2 cellular contexts compared by ENCODE assay signal in the genomic region with DNA sequence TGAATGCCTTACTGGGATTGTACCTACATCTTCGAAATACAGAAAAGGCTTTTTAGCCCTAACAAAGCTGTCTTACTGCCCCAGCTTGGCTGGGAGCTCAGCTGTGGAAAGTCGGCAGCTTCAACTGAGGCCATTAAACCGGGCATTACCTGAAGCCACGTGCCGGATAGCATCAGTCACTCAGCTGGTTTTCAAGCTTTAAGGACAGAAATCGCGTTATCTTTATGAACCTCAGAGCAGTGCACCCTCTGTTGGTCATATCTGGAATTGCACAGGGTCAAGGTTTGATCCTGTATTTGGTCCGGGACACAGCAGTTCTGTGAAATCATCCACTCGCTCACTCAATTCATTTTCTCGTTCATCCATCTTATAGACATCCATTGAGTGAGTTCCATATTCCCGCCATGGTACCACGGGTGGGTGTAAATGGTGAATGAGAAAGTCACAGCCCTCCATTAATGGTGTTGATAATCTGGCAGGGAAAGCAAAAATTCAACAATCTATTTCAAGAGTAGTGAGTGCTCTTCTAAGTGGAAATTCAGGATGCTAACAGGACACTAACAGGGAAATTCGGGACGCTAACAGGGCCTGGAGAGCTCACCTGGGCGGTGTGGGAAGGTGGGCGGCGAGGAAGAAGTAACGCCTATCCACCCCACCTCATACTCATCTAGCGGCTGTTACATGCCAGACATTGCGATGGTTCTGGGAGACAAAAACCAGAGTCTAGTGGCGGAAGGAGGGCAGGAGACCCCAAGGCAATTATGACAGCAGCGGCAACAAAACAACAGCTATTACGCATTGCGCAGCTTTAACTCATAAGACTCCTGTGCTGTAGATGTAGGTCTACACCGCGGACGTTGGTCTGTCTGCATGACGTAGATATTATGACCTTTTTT.
TF ChIP-seq lines count a peak whose summit lies in the region.

No MANE protein-coding gene starts in this region.

TF ChIP-seq in Ishikawa, 13 proteins besides CTCF, POLR2A, EP300 and RAD21 (continued from another document):
- TF ChIP-seq, protein P1, sequence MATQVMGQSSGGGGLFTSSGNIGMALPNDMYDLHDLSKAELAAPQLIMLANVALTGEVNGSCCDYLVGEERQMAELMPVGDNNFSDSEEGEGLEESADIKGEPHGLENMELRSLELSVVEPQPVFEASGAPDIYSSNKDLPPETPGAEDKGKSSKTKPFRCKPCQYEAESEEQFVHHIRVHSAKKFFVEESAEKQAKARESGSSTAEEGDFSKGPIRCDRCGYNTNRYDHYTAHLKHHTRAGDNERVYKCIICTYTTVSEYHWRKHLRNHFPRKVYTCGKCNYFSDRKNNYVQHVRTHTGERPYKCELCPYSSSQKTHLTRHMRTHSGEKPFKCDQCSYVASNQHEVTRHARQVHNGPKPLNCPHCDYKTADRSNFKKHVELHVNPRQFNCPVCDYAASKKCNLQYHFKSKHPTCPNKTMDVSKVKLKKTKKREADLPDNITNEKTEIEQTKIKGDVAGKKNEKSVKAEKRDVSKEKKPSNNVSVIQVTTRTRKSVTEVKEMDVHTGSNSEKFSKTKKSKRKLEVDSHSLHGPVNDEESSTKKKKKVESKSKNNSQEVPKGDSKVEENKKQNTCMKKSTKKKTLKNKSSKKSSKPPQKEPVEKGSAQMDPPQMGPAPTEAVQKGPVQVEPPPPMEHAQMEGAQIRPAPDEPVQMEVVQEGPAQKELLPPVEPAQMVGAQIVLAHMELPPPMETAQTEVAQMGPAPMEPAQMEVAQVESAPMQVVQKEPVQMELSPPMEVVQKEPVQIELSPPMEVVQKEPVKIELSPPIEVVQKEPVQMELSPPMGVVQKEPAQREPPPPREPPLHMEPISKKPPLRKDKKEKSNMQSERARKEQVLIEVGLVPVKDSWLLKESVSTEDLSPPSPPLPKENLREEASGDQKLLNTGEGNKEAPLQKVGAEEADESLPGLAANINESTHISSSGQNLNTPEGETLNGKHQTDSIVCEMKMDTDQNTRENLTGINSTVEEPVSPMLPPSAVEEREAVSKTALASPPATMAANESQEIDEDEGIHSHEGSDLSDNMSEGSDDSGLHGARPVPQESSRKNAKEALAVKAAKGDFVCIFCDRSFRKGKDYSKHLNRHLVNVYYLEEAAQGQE (IDR thresholded peaks at IDR 0.05; ENCODE audit: low read depth): no peak
- TF ChIP-seq, protein P2, sequence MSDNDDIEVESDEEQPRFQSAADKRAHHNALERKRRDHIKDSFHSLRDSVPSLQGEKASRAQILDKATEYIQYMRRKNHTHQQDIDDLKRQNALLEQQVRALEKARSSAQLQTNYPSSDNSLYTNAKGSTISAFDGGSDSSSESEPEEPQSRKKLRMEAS (IDR thresholded peaks at IDR 0.05): peak; percentile 93
TF ChIP-seq in Ishikawa: peak in this region for 2.

TF ChIP-seq in SK-N-SH, 30 proteins besides CTCF, POLR2A, EP300 and RAD21 (continued from another document):
- TF ChIP-seq EZH2phosphoT487 (IDR thresholded peaks at IDR 0.05; ENCODE audit: borderline replicate concordance, low read depth) (no peak), MEF2A (IDR thresholded peaks at IDR 0.05; ENCODE audit: borderline replicate concordance, low read depth) (no peak), TCF12 (IDR thresholded peaks at IDR 0.05) (no peak), JUND (IDR thresholded peaks at IDR 0.05) (no peak), FOXM1 (IDR thresholded peaks at IDR 0.05; ENCODE audit: low read depth) (no peak), NFIC (IDR thresholded peaks at IDR 0.05; ENCODE audit: borderline replicate concordance) (no peak), SIN3A (IDR thresholded peaks at IDR 0.05; ENCODE audit: borderline replicate concordance, low read depth, low read length) (no peak), POLR2AphosphoS5 (IDR thresholded peaks at IDR 0.05; ENCODE audit: low read depth, low read length) (no peak), TAF1 (IDR thresholded peaks at IDR 0.05; ENCODE audit: borderline replicate concordance, low read depth, low read length) (no peak), IRF3 (IDR thresholded peaks at IDR 0.05; ENCODE audit: low read depth, low read length) (no peak), RCOR1 (IDR thresholded peaks at IDR 0.05; ENCODE audit: low read length) (no peak), GATA2 (CRISPR knock-in tag; IDR thresholded peaks at IDR 0.05) (peak; percentile 44)
- TF ChIP-seq, protein P3, sequence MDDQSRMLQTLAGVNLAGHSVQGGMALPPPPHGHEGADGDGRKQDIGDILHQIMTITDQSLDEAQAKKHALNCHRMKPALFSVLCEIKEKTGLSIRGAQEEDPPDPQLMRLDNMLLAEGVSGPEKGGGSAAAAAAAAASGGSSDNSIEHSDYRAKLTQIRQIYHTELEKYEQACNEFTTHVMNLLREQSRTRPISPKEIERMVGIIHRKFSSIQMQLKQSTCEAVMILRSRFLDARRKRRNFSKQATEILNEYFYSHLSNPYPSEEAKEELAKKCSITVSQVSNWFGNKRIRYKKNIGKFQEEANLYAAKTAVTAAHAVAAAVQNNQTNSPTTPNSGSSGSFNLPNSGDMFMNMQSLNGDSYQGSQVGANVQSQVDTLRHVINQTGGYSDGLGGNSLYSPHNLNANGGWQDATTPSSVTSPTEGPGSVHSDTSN (IDR thresholded peaks at IDR 0.05): no peak
